ENCODE assay signal across 33 cellular contexts in genomic region chr3:108966773-108967172, GRCh38. TPM values are rescaled to one million over a fixed set of nuclear protein-coding genes. Genes with fewer than 3 reads are reported as not detected.
"Had no signal": no experiment of that assay in that cellular context is flagged by ENCODE, and none has a peak within 500 bp of the region (broad histone marks: within the 10 kb centered on the region; RNA-seq: fewer than 3 reads in every experiment).

No MANE protein-coding gene starts in this region.

- H3K9me3 Mint-ChIP-seq: activated B cell treated with CpG ODN at 0.5 μM for 24 hours; activated CD4-positive, alpha-beta memory T cell treated with anti-CD3 and anti-CD28 coated beads for 36 hours; activated T-cell treated with anti-CD3 and anti-CD28 coated beads, Interleukin-2, amount 50 U/mL, for 24 hours; activated T-helper 1 cell treated with anti-CD3 and anti-CD28 coated beads, Interleukin-12 subunit alpha, Interleukin-12 subunit beta, Interleukin-2, Interleukin-4 antibody, amounts not matched to agents 30 ng/mL and 10 ng/mL and 1 ng/mL, durations not matched to agents 14 hours and 24 hours and 36 hours; brain had no signal

- ATAC-seq: Right ventricle myocardium inferior, SK-N-SH treated with all-trans-retinoic acid at 6 μM for 48 hours had no signal

- DNase-seq: activated B cell treated with CpG ODN at 0.5 μM for 24 hours; activated CD4-positive, alpha-beta memory T cell treated with anti-CD3 and anti-CD28 coated beads for 36 hours; activated CD4-positive, alpha-beta T cell treated with anti-CD3 and anti-CD28 coated beads for 4 hours; activated CD4-positive, alpha-beta T cell treated with anti-CD3 and anti-CD28 coated beads, Interleukin-2, amount 50 U/mL, for 1 hour; activated CD4-positive, CD25-positive, alpha-beta regulatory T cell treated with anti-CD3 and anti-CD28 coated beads, Interleukin-2, amount 50 U/mL, for 72 hours; activated effector memory CD4-positive, alpha-beta T cell treated with Interleukin-2 at 50 U/mL for 16 hours; activated naive CD4-positive, alpha-beta T cell treated with anti-CD3 and anti-CD28 coated beads, Interleukin-2, amount 50 U/mL, for 16 hours; activated T-cell treated with anti-CD3 and anti-CD28 coated beads, Interleukin-2, amount 50 U/mL, for 24 hours; anterior cingulate cortex; caudate nucleus; cerebellar nuclear complex; Karpas-422; NCI-H1048; NCI-H1105 treated with DMSO at 0.1 percent for 48 hours; NCI-H1436; NCI-H1694 treated with DMSO at 0.1 percent for 48 hours; NCI-H2029; NCI-H345; NCI-H524 treated with DMSO at 0.1 percent for 48 hours; PC-9; SIG-M5; T-helper 1 cell; T-helper 9 cell had no signal

- H3K27ac Mint-ChIP-seq: activated B cell treated with CpG ODN at 0.5 μM for 24 hours; activated CD4-positive, alpha-beta memory T cell treated with anti-CD3 and anti-CD28 coated beads for 36 hours; activated T-cell treated with anti-CD3 and anti-CD28 coated beads, Interleukin-2, amount 50 U/mL, for 24 hours; activated T-helper 1 cell treated with anti-CD3 and anti-CD28 coated beads, Interleukin-12 subunit alpha, Interleukin-12 subunit beta, Interleukin-2, Interleukin-4 antibody, amounts not matched to agents 30 ng/mL and 10 ng/mL and 1 ng/mL, durations not matched to agents 14 hours and 24 hours and 36 hours; brain had no signal

- H3K4me3 Mint-ChIP-seq: activated B cell treated with CpG ODN at 0.5 μM for 24 hours; activated CD4-positive, alpha-beta memory T cell treated with anti-CD3 and anti-CD28 coated beads for 36 hours; activated T-cell treated with anti-CD3 and anti-CD28 coated beads, Interleukin-2, amount 50 U/mL, for 24 hours; activated T-helper 1 cell treated with anti-CD3 and anti-CD28 coated beads, Interleukin-12 subunit alpha, Interleukin-12 subunit beta, Interleukin-2, Interleukin-4 antibody, amounts not matched to agents 30 ng/mL and 10 ng/mL and 1 ng/mL, durations not matched to agents 14 hours and 24 hours and 36 hours; brain had no signal

- H3K27me3 Mint-ChIP-seq: activated CD4-positive, alpha-beta memory T cell treated with anti-CD3 and anti-CD28 coated beads for 36 hours; activated T-cell treated with anti-CD3 and anti-CD28 coated beads, Interleukin-2, amount 50 U/mL, for 24 hours; brain had no signal

- H3K36me3 Mint-ChIP-seq: activated CD4-positive, alpha-beta memory T cell treated with anti-CD3 and anti-CD28 coated beads for 36 hours; brain had no signal

RNA-seq across cellular contexts. Expression of gene GUCA1C, which starts 13.1 kb away (rescaled TPM):
- total RNA-seq: activated B cell treated with CpG ODN at 0.5 μM for 24 hours; activated CD4-positive, alpha-beta memory T cell treated with anti-CD3 and anti-CD28 coated beads for 36 hours; activated CD8-positive, alpha-beta memory T cell treated with anti-CD3 and anti-CD28 coated beads for 36 hours; activated T-helper 1 cell treated with anti-CD3 and anti-CD28 coated beads, Interleukin-12 subunit alpha, Interleukin-12 subunit beta, Interleukin-2, Interleukin-4 antibody, amounts not matched to agents 30 ng/mL and 10 ng/mL and 1 ng/mL, durations not matched to agents 14 hours and 24 hours and 36 hours; bronchial epithelial cell; MCF 10A; NCI-H460; OCI-LY7; PC-9; Right ventricle myocardium inferior; SK-MEL-5 had no signal
